ENCODE assay signal across 24 cellular contexts in the genomic region with DNA sequence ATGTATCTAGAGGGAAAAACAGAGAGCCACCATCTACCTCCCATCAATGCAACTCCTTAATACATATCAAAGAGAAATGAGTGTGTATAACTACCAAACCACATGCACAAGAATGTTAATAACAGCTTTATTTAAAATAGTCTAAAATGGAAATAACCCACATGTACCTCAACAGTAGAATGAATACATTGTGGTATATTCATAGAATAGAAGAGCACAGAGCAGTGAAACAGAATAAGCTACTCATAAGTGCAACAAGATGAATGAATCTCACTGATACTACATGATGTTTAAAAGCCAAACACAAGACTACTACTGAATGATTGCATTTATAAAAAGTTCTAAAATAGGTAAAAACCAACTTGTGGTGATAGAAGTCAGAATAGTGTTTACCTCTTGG.
A peak's percentile ranks its signal among the peaks of the same experiment; 100 is the strongest.
DNase-seq lines count a peak whose midpoint lies in the region; ATAC-seq, FAIRE-seq and TF ChIP-seq lines count a peak whose summit lies in the region.
"Had no signal": no experiment of that assay in that cellular context is flagged by ENCODE, and none has a peak within 500 bp of the region (broad histone marks: within the 10 kb centered on the region; RNA-seq: fewer than 3 reads in every experiment).

No MANE protein-coding gene starts in this region.

- no peaks in the 10 kb centered on the region for H3K79me1 ChIP-seq in H1 (ENCODE audit: low read depth, low read length)

- no peak overlapping the region for H2AK5ac ChIP-seq in H1 (ENCODE audit: low read depth, low read length)

- DNase-seq in activated CD4-positive, CD25-positive, alpha-beta regulatory T cell (lab: John Stamatoyannopoulos, UW) = no peak
- DNase-seq in SK-MEL-5 (ENCODE audit: low read depth, low spot score) = peak; percentile 26
- no peak for DNase-seq in H1 (ENCODE audit: low read depth in 1 of 2, low spot score in 2 of 2)
- DNase-seq in stimulated activated effector memory CD8-positive, alpha-beta T cell treated with anti-CD3 and anti-CD28 coated beads, Interleukin-12 subunit alpha, Interleukin-12 subunit beta, amount 100 ng/mL, for 72 hours (ENCODE audit: low spot score in 2 of 2) = no peak
- no peak for DNase-seq in GM12891 (ENCODE audit: insufficient read length, low spot score)
- DNase-seq in activated T-cell treated with anti-CD3 and anti-CD28 coated beads, Interleukin-2, amount 50 U/mL, for 48 hours = no peak
- DNase-seq in kidney glomerular epithelial cell (lab: John Stamatoyannopoulos, UW) = no peak
- DNase-seq: ACHN; AML-193; BE2C; Calu3; CD4-positive, alpha-beta T cell; CD8-positive, alpha-beta memory T cell; COR-L47; DMS53; DMS79 treated with DMSO at 0.1 percent for 48 hours; GF-D8; H9 had no signal

- no peak overlapping the region for H3K4ac ChIP-seq in H1 (replicated peaks; ENCODE audit: insufficient read length, low read depth, low read length)

- no peak overlapping the region for H2BK12ac ChIP-seq in H1 (ENCODE audit: low read depth, low read length)

- peaks cover 0 to 8% (median 6%) of the 10 kb centered on the region in 4 experiments; a peak in 2 of 7 replicates for H3K4me1 ChIP-seq in H1 (replicated peaks in 1 of 4; ENCODE audit: control insufficient read depth in 3 of 4, insufficient read depth in 4 of 4, low read length in 3 of 4)
- H3K4me1 ChIP-seq: BE2C; BLaER1 treated with 17β-estradiol and CSF1 and Interleukin-3, amounts not matched to agents 10 nM and 100 nM had no signal

- no peak overlapping the region for H3K56ac ChIP-seq in H1 (replicated peaks; ENCODE audit: insufficient read length, low read depth, low read length)

- no peak overlapping the region for H4K5ac ChIP-seq in H1 (ENCODE audit: insufficient read length, low read depth, low read length)

- no peak overlapping the region for H2BK120ac ChIP-seq in H1 (replicated peaks; ENCODE audit: low read depth, low read length)

- no peak overlapping the region for H2BK5ac ChIP-seq in H1 (ENCODE audit: low read depth, low read length)

- peak; percentile 38 to 41 for ATAC-seq in activated CD4-positive, CD25-positive, alpha-beta regulatory T cell treated with anti-CD3 and anti-CD28 coated beads, Interleukin-2, amount 50 U/mL, for 24 hours
- ATAC-seq in stimulated activated effector memory CD8-positive, alpha-beta T cell treated with anti-CD3 and anti-CD28 coated beads, Interleukin-12 subunit alpha, Interleukin-12 subunit beta, amount 100 ng/mL, for 72 hours = peak; percentile 51
- ATAC-seq: HCT116 had no signal

- no peak overlapping the region for H3K9ac ChIP-seq in H1 (replicated peaks in 1 of 4; ENCODE audit: extremely low read depth in 1 of 4, low read depth in 3 of 4, low read length in 3 of 4)
- H3K9ac ChIP-seq: BLaER1 treated with 17β-estradiol and CSF1 and Interleukin-3, amounts not matched to agents 10 nM and 100 nM had no signal

- H4K20me1 ChIP-seq in H1 (replicated peaks in 1 of 2; ENCODE audit: control insufficient read depth in 1 of 2, insufficient read depth in 2 of 2, low read length in 2 of 2) = no peaks in the 10 kb centered on the region
- H4K20me1 ChIP-seq: BLaER1 treated with 17β-estradiol and CSF1 and Interleukin-3, amounts not matched to agents 10 nM and 100 nM had no signal

- H3K18ac ChIP-seq in H1 (ENCODE audit: extremely low read depth, low read length) = no peak overlapping the region

- no peak overlapping the region for H4K91ac ChIP-seq in H1 (replicated peaks; ENCODE audit: insufficient read length, low read length)

- H3K4me2 ChIP-seq in H1 (ENCODE audit: insufficient read depth in 1 of 2, low read depth in 2 of 2, low read length in 2 of 2) = no peak overlapping the region
- H3K4me2 ChIP-seq: BLaER1 treated with 17β-estradiol and CSF1 and Interleukin-3, amounts not matched to agents 10 nM and 100 nM had no signal

- H3K27ac Mint-ChIP-seq in stimulated activated effector memory CD8-positive, alpha-beta T cell treated with anti-CD3 and anti-CD28 coated beads, Interleukin-12 subunit alpha, Interleukin-12 subunit beta, amount 100 ng/mL, for 72 hours = no peak overlapping the region
- H3K27ac Mint-ChIP-seq: CD14-positive monocyte; CD4-positive, alpha-beta T cell; H9 had no signal

- TF ChIP-seq RAD21 in H1 (IDR thresholded peaks at IDR 0.05 in 1 of 2, conservative IDR thresholded peaks at IDR 0.05 in 1 of 2; ENCODE audit: low read depth in 2 of 2, low read length in 2 of 2) = no peak

- no peak for TF ChIP-seq CTCF in H1 (IDR thresholded peaks at IDR 0.05; ENCODE audit: control extremely low read depth in 1 of 3, insufficient read depth in 1 of 3, low read depth in 1 of 3, low read length in 3 of 3)

- H2BK20ac ChIP-seq in H1 (ENCODE audit: low read length) = no peak overlapping the region

- H3K79me2 ChIP-seq in H1 (ENCODE audit: control insufficient read depth in 1 of 2, insufficient read depth in 2 of 2, low read length in 2 of 2) = no peaks in the 10 kb centered on the region

- 0 out of 2 replicates have a peak overlapping the region, but pooled peaks have one; percentile 71 for H2AFZ ChIP-seq in H1 (ENCODE audit: low read length)

- no peaks in the 10 kb centered on the region for H3K36me3 Mint-ChIP-seq in stimulated activated effector memory CD8-positive, alpha-beta T cell treated with anti-CD3 and anti-CD28 coated beads, Interleukin-12 subunit alpha, Interleukin-12 subunit beta, amount 100 ng/mL, for 72 hours
- H3K36me3 Mint-ChIP-seq: CD14-positive monocyte had no signal

- H3K27ac ChIP-seq in H1 (ENCODE audit: low read depth, low read length) = no peak overlapping the region
- H3K27ac ChIP-seq: BLaER1 treated with 17β-estradiol and CSF1 and Interleukin-3, amounts not matched to agents 10 nM and 100 nM had no signal

- no peaks in the 10 kb centered on the region for H3K27me3 ChIP-seq in H1 (replicated peaks in 1 of 4; ENCODE audit: control insufficient read depth in 3 of 4, extremely low read depth in 1 of 4, insufficient read depth in 3 of 4, low read length in 3 of 4)
- H3K27me3 ChIP-seq: BE2C; BLaER1 treated with 17β-estradiol and CSF1 and Interleukin-3, amounts not matched to agents 10 nM and 100 nM had no signal

- H3K4me3 ChIP-seq in H1 (ENCODE audit: extremely low read depth in 1 of 4, insufficient read depth in 2 of 4, low read depth in 3 of 4, low read length in 4 of 4) = no peak overlapping the region
- H3K4me3 ChIP-seq: BLaER1 treated with 17β-estradiol and CSF1 and Interleukin-3, amounts not matched to agents 10 nM and 100 nM had no signal

- no peaks in the 10 kb centered on the region for H3K9me3 ChIP-seq in H1 (ENCODE audit: insufficient read depth in 2 of 2, low read depth in 1 of 2, low read length in 1 of 2)
- H3K9me3 ChIP-seq: BE2C; BLaER1 treated with 17β-estradiol and CSF1 and Interleukin-3, amounts not matched to agents 10 nM and 100 nM had no signal

- H3K23me2 ChIP-seq in H1 (ENCODE audit: low read depth, low read length) = no peaks in the 10 kb centered on the region

- H4K8ac ChIP-seq in H1 (ENCODE audit: extremely low read depth, insufficient read depth, low read length) = no peak overlapping the region

- H3K4me1 Mint-ChIP-seq in stimulated activated effector memory CD8-positive, alpha-beta T cell treated with anti-CD3 and anti-CD28 coated beads, Interleukin-12 subunit alpha, Interleukin-12 subunit beta, amount 100 ng/mL, for 72 hours = no peaks in the 10 kb centered on the region
- H3K4me1 Mint-ChIP-seq: CD14-positive monocyte had no signal

- no peak overlapping the region for H2BK15ac ChIP-seq in H1 (ENCODE audit: low read length)

- FAIRE-seq in H1 (lab: Jason Lieb, UNC) = no peak
- FAIRE-seq in GM12891 (lab: Jason Lieb, UNC) = no peak
- FAIRE-seq: A204.1, GM12892 had no signal

- CTCF ChIA-PET in H1 (lab: Charles Lee; ENCODE audit: partially characterized antibody) = no interaction called here

- H3K23ac ChIP-seq in H1 (ENCODE audit: insufficient read length) = no peak overlapping the region

- TF ChIP-seq POLR2A in H1 (IDR thresholded peaks at IDR 0.05; ENCODE audit: control extremely low read depth in 1 of 2, low read depth in 2 of 2, low read length in 2 of 2) (no peak), GM12891 (IDR thresholded peaks at IDR 0.05; ENCODE audit: low read depth, low read length) (no peak)

- no peak overlapping the region for H3K4me3 Mint-ChIP-seq in stimulated activated effector memory CD8-positive, alpha-beta T cell treated with anti-CD3 and anti-CD28 coated beads, Interleukin-12 subunit alpha, Interleukin-12 subunit beta, amount 100 ng/mL, for 72 hours
- H3K4me3 Mint-ChIP-seq: CD14-positive monocyte; CD4-positive, alpha-beta T cell; CD8-positive, alpha-beta memory T cell; H9 had no signal

- H3K14ac ChIP-seq in H1 (ENCODE audit: insufficient read length) = no peak overlapping the region

- no peaks in the 10 kb centered on the region for H3K36me3 ChIP-seq in H1 (ENCODE audit: control insufficient read depth in 2 of 4, insufficient read depth in 4 of 4, low read length in 3 of 4)
- H3K36me3 ChIP-seq: BE2C; BLaER1 treated with 17β-estradiol and CSF1 and Interleukin-3, amounts not matched to agents 10 nM and 100 nM had no signal

- in situ Hi-C loops in SK-MEL-5 (cut with HindIII; ENCODE audit: low pct_unique_long_range_greater_than_20kb, low sequenced_read_pairs) = no loop called here

- POLR2A ChIA-PET in H1 (lab: Charles Lee; ENCODE audit: partially characterized antibody) = no interaction called here

- TF ChIP-seq EP300 in H1 (IDR thresholded peaks at IDR 0.05; ENCODE audit: borderline replicate concordance in 1 of 2, low read depth in 2 of 2, low read length in 2 of 2) = no peak

- peaks cover 5% of the 10 kb centered on the region for H3K9me3 Mint-ChIP-seq in stimulated activated effector memory CD8-positive, alpha-beta T cell treated with anti-CD3 and anti-CD28 coated beads, Interleukin-12 subunit alpha, Interleukin-12 subunit beta, amount 100 ng/mL, for 72 hours

TF ChIP-seq in GM12891, 5 proteins besides CTCF, POLR2A, EP300 and RAD21:
- no peak for TF ChIP-seq POU2F2 (IDR thresholded peaks at IDR 0.05; ENCODE audit: low read depth, low read length)
- no peak for TF ChIP-seq PAX5 (IDR thresholded peaks at IDR 0.05; ENCODE audit: insufficient read depth, low read length, severe bottlenecking)
- TF ChIP-seq POLR2AphosphoS5 (IDR thresholded peaks at IDR 0.05; ENCODE audit: low read depth, low read length) = no peak
- no peak for TF ChIP-seq SPI1 (IDR thresholded peaks at IDR 0.05; ENCODE audit: low read depth, low read length)
- no peak for TF ChIP-seq TAF1 (IDR thresholded peaks at IDR 0.05; ENCODE audit: low read depth, low read length)
